In genomic region chr9:70042461-70043215, GRCh38 we compare ENCODE assay signal across 11 cellular contexts. TPM values are rescaled to one million over a fixed set of nuclear protein-coding genes. Genes with fewer than 3 reads are reported as not detected.
A peak's percentile ranks its signal among the peaks of the same experiment; 100 is the strongest.
DNase-seq lines count a peak whose midpoint lies in the region; ATAC-seq and TF ChIP-seq lines count a peak whose summit lies in the region.
"Had no signal": no experiment of that assay in that cellular context is flagged by ENCODE, and none has a peak within 500 bp of the region (broad histone marks: within the 10 kb centered on the region; RNA-seq: fewer than 3 reads in every experiment).

No MANE protein-coding gene starts in this region.

- H3K36me3 ChIP-seq in breast epithelium: no peaks in the 10 kb centered on the region
- H3K36me3 ChIP-seq in prostate gland: no peaks in the 10 kb centered on the region
- no peaks in the 10 kb centered on the region for H3K36me3 ChIP-seq in upper lobe of right lung

- H3K4me3 ChIP-seq in breast epithelium (peak overlapping the region; percentile 62 to 75 (median 68)), iPS-18c (ENCODE audit: insufficient read depth, low read depth, low read length) (peak overlapping the region; percentile 65; the same call in 1 of the 2 replicates), prostate gland (no peak overlapping the region), upper lobe of right lung (peak overlapping the region; percentile 51)

- H3K27me3 ChIP-seq in breast epithelium (no peaks in the 10 kb centered on the region), prostate gland (replicated peaks; ENCODE audit: insufficient read depth) (no peaks in the 10 kb centered on the region), upper lobe of right lung (no peaks in the 10 kb centered on the region)

- peaks cover 37% of the 10 kb centered on the region for H3K4me1 Mint-ChIP-seq in MCF 10A (ENCODE audit: insufficient read depth, unreplicated experiment)

- TF ChIP-seq POLR2A in breast epithelium (IDR thresholded peaks at IDR 0.05) (no peak), prostate gland (IDR thresholded peaks at IDR 0.05) (no peak)

- H3K36me3 Mint-ChIP-seq in MCF 10A (ENCODE audit: insufficient read depth, unreplicated experiment): no peaks in the 10 kb centered on the region

- no peaks in the 10 kb centered on the region for H3K27me3 Mint-ChIP-seq in MCF 10A (ENCODE audit: insufficient read depth, unreplicated experiment)

- peaks cover 10% of the 10 kb centered on the region for H3K9me3 Mint-ChIP-seq in MCF 10A (ENCODE audit: unreplicated experiment)

- H3K9me3 ChIP-seq in breast epithelium (no peaks in the 10 kb centered on the region), iPS-18c (ENCODE audit: control insufficient read depth, insufficient read depth, low read length) (peaks cover 2% of the 10 kb centered on the region), prostate gland (no peaks in the 10 kb centered on the region), upper lobe of right lung (no peaks in the 10 kb centered on the region)
- H3K9me3 ChIP-seq: SK-N-SH had no signal

- TF ChIP-seq CTCF in breast epithelium (IDR thresholded peaks at IDR 0.05) (no peak), MCF 10A (IDR thresholded peaks at IDR 0.05; ENCODE audit: unreplicated experiment) (no peak), prostate gland (IDR thresholded peaks at IDR 0.05) (no peak), upper lobe of right lung (IDR thresholded peaks at IDR 0.05) (no peak)

- CTCF ChIA-PET in MCF 10A (lab: Yijun Ruan, JAX): interaction anchor here (0.6 to 1.5 kb wide), 5 partner anchors 15 to 71 kb away, joined by 3 to 5 read pairs (median 4); no protein-coding TSS in a partner anchor

- H3K27ac ChIP-seq in breast epithelium (peak overlapping the region; percentile 79 to 82), prostate gland (peak overlapping the region; percentile 57 to 77), upper lobe of right lung (peak overlapping the region; percentile 75)

- 82% methylated on average over 15 of the region's 15 CpGs for WGBS in prostate gland

- H3K4me1 ChIP-seq in breast epithelium (peaks cover 0 to 14% of the 10 kb centered on the region in 2 donors), prostate gland (replicated peaks) (no peaks in the 10 kb centered on the region), upper lobe of right lung (no peaks in the 10 kb centered on the region)

- DNase-seq in breast epithelium (ENCODE audit: low spot score in 2 of 2) (peak in 1 of 2 donors; percentile 41), MCF 10A (ENCODE audit: unreplicated experiment) (no peak), prostate gland (ENCODE audit: low spot score) (no peak), upper lobe of right lung (no peak), GM19238 (ENCODE audit: insufficient read length, low spot score) (no peak), medulla oblongata (ENCODE audit: extremely low spot score) (no peak)
- no peak for DNase-seq in activated T-cell treated with anti-CD3 and anti-CD28 coated beads, Interleukin-2, amount 50 U/mL, for 1 hour
- DNase-seq: 8988T, SK-N-SH had no signal

- POLR2A ChIA-PET in MCF 10A (lab: Yijun Ruan, JAX): interaction anchor here (0.6 to 1.8 kb wide), 5 partner anchors 11 to 387 kb away, joined by 3 to 6 read pairs (median 3); no protein-coding TSS in a partner anchor

- no TSS peak for BruUV-seq in MCF 10A (replicated peaks; lab: Mats Ljungman, UMichigan)

- intact Hi-C loops in breast epithelium (cut with DNase I; ENCODE audit: low total_unique reads): loop anchor here (5.0 kb wide), 1 partner anchor 65 kb away; no protein-coding TSS in a partner anchor
- intact Hi-C loops in MCF 10A (cut with micrococcal nuclease): loop anchor here (10.0 kb wide), 1 partner anchor 68 kb away; no protein-coding TSS in a partner anchor
- intact Hi-C loops in prostate gland (cut with DNase I): loop anchor here (5.0 to 10.0 kb wide), 2 partner anchors 70 to 372 kb away; partner anchors contain the start of gene KLF9
- intact Hi-C loops in upper lobe of right lung (cut with DNase I): no loop called here

- no peak overlapping the region for H3K4me3 Mint-ChIP-seq in MCF 10A (ENCODE audit: unreplicated experiment)

- no peak overlapping the region for H3K27ac Mint-ChIP-seq in MCF 10A (ENCODE audit: low read depth, unreplicated experiment)

- no peak for ATAC-seq in upper lobe of right lung

RNA-seq across cellular contexts. Expression of gene MAMDC2, which starts 1.0 kb away (rescaled TPM):
- total RNA-seq in breast epithelium (10 to 100 TPM; 17.0 to 33.9 (median 18.7) TPM), MCF 10A (2022) (not detected in 2 replicates), prostate gland (10 to 100 TPM in 1 of 2 donors, 1 to 10 TPM in 1; 4.2 to 33.8 TPM), upper lobe of right lung (72.0 TPM)
- total RNA-seq: activated CD8-positive, alpha-beta memory T cell treated with anti-CD3 and anti-CD28 coated beads for 36 hours had no signal

Comparison
In these comparisons a context has a peak if more than half of its experiments do, and no peak if none do; other contexts are left out.
1. H3K4me3 ChIP-seq: peak in breast epithelium (3 of 3), iPS-18c (single experiment) and upper lobe of right lung (single experiment); none in prostate gland (0 of 2).
2. Peak in every context shown above with its lines, with median percentiles within 50 percentile points of each other: H3K27ac ChIP-seq.